In the genomic region with DNA sequence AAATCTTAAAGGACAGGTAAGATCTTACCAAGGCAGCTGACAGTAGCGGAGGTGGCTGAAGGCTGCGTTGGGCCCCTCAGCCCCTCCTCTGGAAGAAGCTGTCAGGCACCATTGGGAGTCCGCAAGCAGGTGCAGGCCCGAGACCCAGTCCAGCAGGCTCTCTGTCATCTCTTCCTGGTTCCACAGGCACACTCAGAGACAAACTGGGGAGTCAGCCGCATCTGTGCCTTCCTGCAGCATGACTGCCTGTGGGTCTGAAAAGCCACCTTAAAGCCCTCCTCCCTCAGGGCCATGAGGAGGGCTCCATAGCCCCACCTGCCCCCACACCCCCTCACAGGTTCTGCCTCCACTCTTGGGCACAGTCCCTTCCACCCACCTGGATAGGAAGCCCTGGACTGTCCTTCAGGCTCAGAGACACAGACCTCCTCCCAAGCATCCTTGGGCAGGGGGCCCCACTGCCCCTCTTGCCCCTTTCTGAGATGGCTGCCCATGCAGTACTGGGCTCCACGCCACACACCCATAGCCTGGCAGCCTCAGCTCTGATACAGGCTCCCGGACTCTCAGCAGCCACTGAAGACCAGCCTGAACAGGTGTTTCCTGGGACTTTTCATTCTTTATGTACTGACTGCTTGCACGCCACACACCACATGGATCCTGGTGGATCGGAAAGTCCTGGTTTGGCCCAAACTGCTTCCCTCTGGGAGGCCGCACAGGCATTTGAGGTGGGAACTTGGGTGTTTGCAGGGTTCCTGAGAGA, we compare ENCODE assay signal across 29 cellular contexts.
DNase-seq lines count a peak whose midpoint lies in the region; ATAC-seq and TF ChIP-seq lines count a peak whose summit lies in the region.
"Had no signal": no experiment of that assay in that cellular context is flagged by ENCODE, and none has a peak within 500 bp of the region (broad histone marks: within the 10 kb centered on the region; RNA-seq: fewer than 3 reads in every experiment).

No MANE protein-coding gene starts in this region.

- TF ChIP-seq RAD21 in SK-N-SH (IDR thresholded peaks at IDR 0.05; ENCODE audit: low read length), result no peak

- no peaks in the 10 kb centered on the region for H4K20me1 ChIP-seq in SK-N-SH (ENCODE audit: insufficient read depth)

- intact Hi-C loops in activated CD4-positive, alpha-beta T cell treated with anti-CD3 and anti-CD28 coated beads, Interleukin-2, amount 10 ng/mL, durations not matched to agents 24 days and 14 days (cut with micrococcal nuclease), result no loop called here

- no peak for TF ChIP-seq EP300 in SK-N-SH (IDR thresholded peaks at IDR 0.05; ENCODE audit: borderline replicate concordance in 1 of 2, low read depth in 1 of 2, low read length in 1 of 2)
- TF ChIP-seq EP300 in suprapubic skin (IDR thresholded peaks at IDR 0.05), result no peak

- H3K9me2 ChIP-seq in SK-N-SH, result no peaks in the 10 kb centered on the region

- H3K27me3 ChIP-seq in SK-N-SH (ENCODE audit: insufficient read depth) (no peaks in the 10 kb centered on the region), suprapubic skin (no peaks in the 10 kb centered on the region)
- H3K27me3 ChIP-seq: MG63 had no signal

- H3K4me2 ChIP-seq in SK-N-SH, result no peak overlapping the region
- H3K4me2 ChIP-seq: smooth muscle cell had no signal

- CTCF ChIA-PET in SK-N-SH (lab: Yijun Ruan, JAX), result no interaction called here
- CTCF ChIA-PET in activated CD8-positive, alpha-beta memory T cell treated with anti-CD3 and anti-CD28 coated beads, Interleukin-2, amount 10 ng/mL, durations not matched to agents 7 days and 5 days (lab: Charles Lee), result no interaction called here

- H3K36me3 ChIP-seq in SK-N-SH (replicated peaks in 1 of 2; ENCODE audit: control insufficient read depth in 1 of 2, insufficient read depth in 2 of 2, low read length in 1 of 2), result peaks cover 4 to 7% of the 10 kb centered on the region in 2 experiments
- H3K36me3 ChIP-seq in suprapubic skin, result peaks cover 11% of the 10 kb centered on the region
- H3K36me3 ChIP-seq: HAP-1, MG63 had no signal

- H3K36me3 Mint-ChIP-seq in activated CD8-positive, alpha-beta memory T cell treated with anti-CD3 and anti-CD28 coated beads, Interleukin-2, amount 10 ng/mL, durations not matched to agents 7 days and 5 days, result no peaks in the 10 kb centered on the region
- H3K36me3 Mint-ChIP-seq in activated CD4-positive, alpha-beta T cell treated with anti-CD3 and anti-CD28 coated beads, Interleukin-2, amount 10 ng/mL, durations not matched to agents 24 days and 14 days (ENCODE audit: low read depth), result no peaks in the 10 kb centered on the region
- H3K36me3 Mint-ChIP-seq: CD14-positive monocyte had no signal

- no peaks in the 10 kb centered on the region for H3K27me3 Mint-ChIP-seq in activated CD8-positive, alpha-beta memory T cell treated with anti-CD3 and anti-CD28 coated beads, Interleukin-2, amount 10 ng/mL, durations not matched to agents 7 days and 5 days
- H3K27me3 Mint-ChIP-seq in activated CD4-positive, alpha-beta T cell treated with anti-CD3 and anti-CD28 coated beads, Interleukin-2, amount 10 ng/mL, durations not matched to agents 24 days and 14 days, result no peaks in the 10 kb centered on the region

- 89% methylated on average over 5 of the region's 10 CpGs for WGBS in SK-N-SH (ENCODE audit: low lambda C conversion rate)
- WGBS in suprapubic skin, result 87% methylated on average over 9 of the region's 10 CpGs

- H3K4me3 Mint-ChIP-seq in activated CD8-positive, alpha-beta memory T cell treated with anti-CD3 and anti-CD28 coated beads, Interleukin-2, amount 10 ng/mL, durations not matched to agents 7 days and 5 days, result no peak overlapping the region
- no peak overlapping the region for H3K4me3 Mint-ChIP-seq in activated CD4-positive, alpha-beta T cell treated with anti-CD3 and anti-CD28 coated beads, Interleukin-2, amount 10 ng/mL, durations not matched to agents 24 days and 14 days
- H3K4me3 Mint-ChIP-seq: activated T-helper 17 cell treated with anti-CD3 and anti-CD28 coated beads, Interleukin-2, amount 50 U/mL, for 72 hours; CD14-positive monocyte; dendritic cell treated with granulocyte-macrophage colony-stimulating factor and Interleukin-4, amounts not matched to agents 40 ng/mL and 50 ng/mL, for 4 days had no signal

- TF ChIP-seq CTCF in SK-N-SH (IDR thresholded peaks at IDR 0.05) (no peak), suprapubic skin (IDR thresholded peaks at IDR 0.05) (no peak)

- H3K9me3 ChIP-seq in SK-N-SH (no peaks in the 10 kb centered on the region), suprapubic skin (no peaks in the 10 kb centered on the region)
- H3K9me3 ChIP-seq: HAP-1, MG63 had no signal

- H3K4me3 ChIP-seq in SK-N-SH (ENCODE audit: low read depth in 2 of 2, low read length in 1 of 2), result no peak overlapping the region
- no peak overlapping the region for H3K4me3 ChIP-seq in suprapubic skin
- H3K4me3 ChIP-seq: HAP-1, MG63, smooth muscle cell had no signal

- no peaks in the 10 kb centered on the region for H3K9me3 Mint-ChIP-seq in activated CD8-positive, alpha-beta memory T cell treated with anti-CD3 and anti-CD28 coated beads, Interleukin-2, amount 10 ng/mL, durations not matched to agents 7 days and 5 days (ENCODE audit: low read depth)
- H3K9me3 Mint-ChIP-seq in activated CD4-positive, alpha-beta T cell treated with anti-CD3 and anti-CD28 coated beads, Interleukin-2, amount 10 ng/mL, durations not matched to agents 24 days and 14 days, result no peaks in the 10 kb centered on the region
- H3K9me3 Mint-ChIP-seq: activated naive CD4-positive, alpha-beta T cell treated with anti-CD3 and anti-CD28 coated beads, Interleukin-2, amount 50 U/mL, for 72 hours; activated T-helper 17 cell treated with anti-CD3 and anti-CD28 coated beads, Interleukin-2, amount 50 U/mL, for 72 hours; CD14-positive monocyte; dendritic cell treated with granulocyte-macrophage colony-stimulating factor and Interleukin-4, amounts not matched to agents 40 ng/mL and 50 ng/mL, for 4 days had no signal

- H3K27ac Mint-ChIP-seq in activated CD8-positive, alpha-beta memory T cell treated with anti-CD3 and anti-CD28 coated beads, Interleukin-2, amount 10 ng/mL, durations not matched to agents 7 days and 5 days, result no peak overlapping the region
- no peak overlapping the region for H3K27ac Mint-ChIP-seq in activated CD4-positive, alpha-beta T cell treated with anti-CD3 and anti-CD28 coated beads, Interleukin-2, amount 10 ng/mL, durations not matched to agents 24 days and 14 days
- H3K27ac Mint-ChIP-seq: activated naive CD4-positive, alpha-beta T cell treated with anti-CD3 and anti-CD28 coated beads, Interleukin-2, amount 50 U/mL, for 72 hours; activated T-helper 17 cell treated with anti-CD3 and anti-CD28 coated beads, Interleukin-2, amount 50 U/mL, for 72 hours; CD14-positive monocyte; dendritic cell treated with granulocyte-macrophage colony-stimulating factor and Interleukin-4, amounts not matched to agents 40 ng/mL and 50 ng/mL, for 4 days had no signal

- no peak overlapping the region for H2AFZ ChIP-seq in SK-N-SH (ENCODE audit: low read depth)

- ATAC-seq in SK-N-SH treated with all-trans-retinoic acid at 6 μM for 48 hours (no peak), HG02798 (IDR thresholded peaks at IDR 0.05; ENCODE audit: poor library complexity, unreplicated experiment) (no peak)
- no peak for ATAC-seq in activated CD8-positive, alpha-beta memory T cell treated with anti-CD3 and anti-CD28 coated beads, Interleukin-2, amount 10 ng/mL, durations not matched to agents 7 days and 5 days
- ATAC-seq: activated naive CD4-positive, alpha-beta T cell treated with anti-CD3 and anti-CD28 coated beads, Interleukin-2, amount 50 U/mL, for 72 hours; activated T-helper 17 cell treated with anti-CD3 and anti-CD28 coated beads, Interleukin-2, amount 50 U/mL, for 72 hours had no signal

- no peak for TF ChIP-seq POLR2A in suprapubic skin (IDR thresholded peaks at IDR 0.05)

- POLR2A ChIA-PET in SK-N-SH (lab: Yijun Ruan, JAX), result no interaction called here

- DNase-seq in SK-N-SH, result peak; percentile 7
- DNase-seq in activated CD8-positive, alpha-beta memory T cell treated with anti-CD3 and anti-CD28 coated beads, Interleukin-2, amount 10 ng/mL, durations not matched to agents 7 days and 5 days, result peak; percentile 28
- DNase-seq in mesenteric fat pad (ENCODE audit: low spot score), result peak; percentile 76
- DNase-seq in suprapubic skin (ENCODE audit: low spot score in 2 of 2), result peak; percentile 34 to 69
- no peak for DNase-seq in activated CD4-positive, alpha-beta T cell treated with anti-CD3 and anti-CD28 coated beads, Interleukin-2, amount 10 ng/mL, durations not matched to agents 24 days and 14 days
- no peak for DNase-seq in epidermal melanocyte (ENCODE audit: insufficient read length, low spot score)
- DNase-seq: activated CD4-positive, alpha-beta T cell treated with anti-CD3 and anti-CD28 coated beads, Interleukin-2, amount 50 U/mL, for 1 hour; anterior cingulate cortex; DMS79; GF-D8; KG1; left ventricle myocardium superior; MG63; NCI-H1417 treated with DMSO at 0.1 percent for 48 hours; NCI-H2081 treated with DMSO at 0.1 percent for 48 hours; NCI-H774; nucleus accumbens; RPMI8226; stimulated activated CD4-positive, alpha-beta T cell treated with anti-CD3 and anti-CD28 coated beads, Interleukin-2, amount 100 ng/mL, for 24 hours; trophoblast cell had no signal

- H3F3A ChIP-seq in SK-N-SH (replicated peaks; ENCODE audit: insufficient read depth), result no peaks in the 10 kb centered on the region

- no peak overlapping the region for H3K27ac ChIP-seq in SK-N-SH (ENCODE audit: low read depth in 2 of 2, low read length in 1 of 2)
- no peak overlapping the region for H3K27ac ChIP-seq in suprapubic skin
- H3K27ac ChIP-seq: 22Rv1 had no signal

- no peak overlapping the region for H3K9ac ChIP-seq in SK-N-SH

- H3K4me1 ChIP-seq in SK-N-SH (ENCODE audit: control insufficient read depth in 1 of 2, insufficient read depth in 2 of 2, low read depth in 1 of 2, low read length in 1 of 2), result no peaks in the 10 kb centered on the region; a peak in 1 of 4 replicates
- H3K4me1 ChIP-seq in suprapubic skin, result no peaks in the 10 kb centered on the region
- H3K4me1 ChIP-seq: HAP-1 had no signal

- no peaks in the 10 kb centered on the region for H3K4me1 Mint-ChIP-seq in activated CD8-positive, alpha-beta memory T cell treated with anti-CD3 and anti-CD28 coated beads, Interleukin-2, amount 10 ng/mL, durations not matched to agents 7 days and 5 days
- no peaks in the 10 kb centered on the region for H3K4me1 Mint-ChIP-seq in activated CD4-positive, alpha-beta T cell treated with anti-CD3 and anti-CD28 coated beads, Interleukin-2, amount 10 ng/mL, durations not matched to agents 24 days and 14 days
- H3K4me1 Mint-ChIP-seq: activated T-helper 17 cell treated with anti-CD3 and anti-CD28 coated beads, Interleukin-2, amount 50 U/mL, for 72 hours; CD14-positive monocyte had no signal

- H3K79me2 ChIP-seq in SK-N-SH (ENCODE audit: insufficient read depth), result no peaks in the 10 kb centered on the region

TF ChIP-seq in SK-N-SH, 30 proteins besides CTCF, POLR2A, EP300 and RAD21 (continues in another document):
- TF ChIP-seq CHD2 (IDR thresholded peaks at IDR 0.05; ENCODE audit: low read length, partially characterized antibody), result no peak
- no peak for TF ChIP-seq TAF1 (IDR thresholded peaks at IDR 0.05; ENCODE audit: borderline replicate concordance, low read depth, low read length)

Comparison
In these comparisons a context has a peak if more than half of its experiments do, and no peak if none do; other contexts are left out.
1. DNase-seq: peak in SK-N-SH (single experiment), activated CD8-positive, alpha-beta memory T cell treated with anti-CD3 and anti-CD28 coated beads, Interleukin-2, amount 10 ng/mL, durations not matched to agents 7 days and 5 days (single experiment), mesenteric fat pad (single experiment) and suprapubic skin (2 of 2); none in activated CD4-positive, alpha-beta T cell treated with anti-CD3 and anti-CD28 coated beads, Interleukin-2, amount 10 ng/mL, durations not matched to agents 24 days and 14 days (single experiment) and epidermal melanocyte (single experiment).